35 cellular contexts compared by ENCODE assay signal in genomic region chr14:35931346-35931745, GRCh38.
"Had no signal": no experiment of that assay in that cellular context is flagged by ENCODE, and none has a peak within 500 bp of the region (broad histone marks: within the 10 kb centered on the region; RNA-seq: fewer than 3 reads in every experiment).

No MANE protein-coding gene starts in this region.

- DNase-seq: activated B cell treated with CpG ODN at 0.5 μM for 24 hours; activated CD4-positive, alpha-beta memory T cell treated with anti-CD3 and anti-CD28 coated beads for 36 hours; activated CD4-positive, alpha-beta T cell treated with anti-CD3 and anti-CD28 coated beads for 4 hours; activated CD4-positive, alpha-beta T cell treated with anti-CD3 and anti-CD28 coated beads, Interleukin-2, amount 10 ng/mL, durations not matched to agents 24 days and 14 days; activated CD4-positive, alpha-beta T cell treated with anti-CD3 and anti-CD28 coated beads, Interleukin-2, amount 50 U/mL, for 1 hour; activated CD4-positive, alpha-beta T cell treated with anti-CD3 and anti-CD28 coated beads, Interleukin-2, amount 50 U/mL, for 4 hours; activated CD4-positive, CD25-positive, alpha-beta regulatory T cell treated with anti-CD3 and anti-CD28 coated beads, Interleukin-2, amount 50 U/mL, for 72 hours; activated CD8-positive, alpha-beta memory T cell treated with anti-CD3 and anti-CD28 coated beads, Interleukin-2, amount 50 U/mL, for 4 hours; activated CD8-positive, alpha-beta T cell treated with anti-CD3 and anti-CD28 coated beads for 36 hours; activated effector memory CD4-positive, alpha-beta T cell treated with anti-CD3 and anti-CD28 coated beads, Interleukin-2, amount 50 U/mL, for 16 hours; activated gamma-delta T cell treated with Interleukin-2 at 50 U/mL for 16 hours; activated naive CD4-positive, alpha-beta T cell; activated naive CD4-positive, alpha-beta T cell treated with anti-CD3 and anti-CD28 coated beads for 36 hours; activated naive CD4-positive, alpha-beta T cell treated with anti-CD3 and anti-CD28 coated beads, Interleukin-2, amount 50 U/mL, for 16 hours; activated naive CD8-positive, alpha-beta T cell treated with anti-CD3 and anti-CD28 coated beads for 36 hours; activated T-cell treated with anti-CD3 and anti-CD28 coated beads for 4 hours; activated T-cell treated with anti-CD3 and anti-CD28 coated beads, Interleukin-2, amount 50 U/mL, for 1 hour; activated T-cell treated with anti-CD3 and anti-CD28 coated beads, Interleukin-2, amount 50 U/mL, for 4 hours; activated T-cell treated with anti-CD3 and anti-CD28 coated beads, Interleukin-2, amount 50 U/mL, for 72 hours; adrenal gland; amniotic stem cell; aorta; body of pancreas; brain microvascular endothelial cell; central memory CD4-positive, alpha-beta T cell; T-helper 2 cell; T-helper 9 cell had no signal

- H3K9me3 Mint-ChIP-seq: activated B cell treated with CpG ODN at 0.5 μM for 24 hours; activated CD4-positive, alpha-beta memory T cell treated with anti-CD3 and anti-CD28 coated beads for 36 hours; activated CD8-positive, alpha-beta T cell treated with anti-CD3 and anti-CD28 coated beads for 36 hours; activated naive CD4-positive, alpha-beta T cell treated with anti-CD3 and anti-CD28 coated beads for 36 hours; activated T-cell treated with anti-CD3 and anti-CD28 coated beads, Interleukin-2, amount 50 U/mL, for 4 hours; activated T-cell treated with anti-CD3 and anti-CD28 coated beads, Interleukin-2, amount 50 U/mL, for 72 hours; activated T-helper 1 cell treated with anti-CD3 and anti-CD28 coated beads, Interleukin-12 subunit alpha, Interleukin-12 subunit beta, Interleukin-2, Interleukin-4 antibody, amounts not matched to agents 30 ng/mL and 10 ng/mL and 1 ng/mL, durations not matched to agents 14 hours and 24 hours and 36 hours; activated T-helper 17 cell treated with anti-CD3 and anti-CD28 coated beads, Interleukin-2, amount 50 U/mL, for 72 hours; T-helper 2 cell treated with Interferon-gamma antibody and Interleukin-4, amounts not matched to agents 5 μg/mL and 100 μg/mL, for 36 hours had no signal

- H3K4me3 Mint-ChIP-seq: activated B cell treated with CpG ODN at 0.5 μM for 24 hours; activated CD4-positive, alpha-beta memory T cell treated with anti-CD3 and anti-CD28 coated beads for 36 hours; activated CD4-positive, alpha-beta T cell treated with anti-CD3 and anti-CD28 coated beads, Interleukin-2, amount 10 ng/mL, durations not matched to agents 24 days and 14 days; activated naive CD4-positive, alpha-beta T cell treated with anti-CD3 and anti-CD28 coated beads for 36 hours; activated naive CD8-positive, alpha-beta T cell treated with anti-CD3 and anti-CD28 coated beads for 36 hours; activated T-cell treated with anti-CD3 and anti-CD28 coated beads, Interleukin-2, amount 50 U/mL, for 4 hours; activated T-helper 1 cell treated with anti-CD3 and anti-CD28 coated beads, Interleukin-12 subunit alpha, Interleukin-12 subunit beta, Interleukin-2, Interleukin-4 antibody, amounts not matched to agents 30 ng/mL and 10 ng/mL and 1 ng/mL, durations not matched to agents 14 hours and 24 hours and 36 hours; T-helper 2 cell treated with Interferon-gamma antibody and Interleukin-4, amounts not matched to agents 5 μg/mL and 100 μg/mL, for 36 hours had no signal

- H3K4me3 ChIP-seq: adrenal gland, body of pancreas, breast epithelium had no signal

- H3K27ac ChIP-seq: adrenal gland, body of pancreas, brain microvascular endothelial cell, breast epithelium, VCaP had no signal

- H3K27me3 Mint-ChIP-seq: activated B cell treated with CpG ODN at 0.5 μM for 24 hours; activated CD4-positive, alpha-beta memory T cell treated with anti-CD3 and anti-CD28 coated beads for 36 hours; activated CD8-positive, alpha-beta T cell treated with anti-CD3 and anti-CD28 coated beads for 36 hours; activated naive CD8-positive, alpha-beta T cell treated with anti-CD3 and anti-CD28 coated beads for 36 hours had no signal

- FAIRE-seq: astrocyte, TTC549 had no signal

- H3K9me3 ChIP-seq: adrenal gland, body of pancreas, breast epithelium had no signal

- H3K36me3 Mint-ChIP-seq: activated CD4-positive, alpha-beta memory T cell treated with anti-CD3 and anti-CD28 coated beads for 36 hours had no signal

- H3K27me3 ChIP-seq: adrenal gland, body of pancreas, brain microvascular endothelial cell, breast epithelium had no signal

- H3K27ac Mint-ChIP-seq: activated B cell treated with CpG ODN at 0.5 μM for 24 hours; activated CD4-positive, alpha-beta memory T cell treated with anti-CD3 and anti-CD28 coated beads for 36 hours; activated CD4-positive, alpha-beta T cell treated with anti-CD3 and anti-CD28 coated beads, Interleukin-2, amount 10 ng/mL, durations not matched to agents 24 days and 14 days; activated naive CD4-positive, alpha-beta T cell treated with anti-CD3 and anti-CD28 coated beads for 36 hours; activated T-cell treated with anti-CD3 and anti-CD28 coated beads, Interleukin-2, amount 50 U/mL, for 72 hours; T-helper 2 cell treated with Interferon-gamma antibody and Interleukin-4, amounts not matched to agents 5 μg/mL and 100 μg/mL, for 36 hours had no signal

- H3K36me3 ChIP-seq: adrenal gland, brain microvascular endothelial cell, breast epithelium had no signal

- H3K4me1 ChIP-seq: adrenal gland, body of pancreas, breast epithelium had no signal

- ATAC-seq: activated CD8-positive, alpha-beta T cell treated with anti-CD3 and anti-CD28 coated beads for 36 hours; activated naive CD4-positive, alpha-beta T cell treated with anti-CD3 and anti-CD28 coated beads, Interleukin-2, amount 50 U/mL, for 72 hours; activated T-cell treated with anti-CD3 and anti-CD28 coated beads, Interleukin-2, amount 50 U/mL, for 4 hours; activated T-cell treated with anti-CD3 and anti-CD28 coated beads, Interleukin-2, amount 50 U/mL, for 72 hours; activated T-helper 17 cell treated with anti-CD3 and anti-CD28 coated beads, Interleukin-2, amount 50 U/mL, for 72 hours; body of pancreas had no signal
